ENCODE assay signal across 19 cellular contexts in genomic region chr2:123502926-123503325, GRCh38.
"Had no signal": no experiment of that assay in that cellular context is flagged by ENCODE, and none has a peak within 500 bp of the region (broad histone marks: within the 10 kb centered on the region; RNA-seq: fewer than 3 reads in every experiment).

No MANE protein-coding gene starts in this region.

- H3K4me3 ChIP-seq: gastroesophageal sphincter, psoas muscle, right lobe of liver, transverse colon had no signal

- H3K9me3 ChIP-seq: gastroesophageal sphincter, psoas muscle, right lobe of liver, transverse colon had no signal

- ATAC-seq: activated CD8-positive, alpha-beta memory T cell treated with anti-CD3 and anti-CD28 coated beads, Interleukin-2, amount 10 ng/mL, durations not matched to agents 7 days and 5 days; gastroesophageal sphincter; left ventricle myocardium superior; psoas muscle; right lobe of liver had no signal

- DNase-seq: activated CD4-positive, alpha-beta T cell treated with anti-CD3 and anti-CD28 coated beads for 1 hour; activated CD4-positive, alpha-beta T cell treated with anti-CD3 and anti-CD28 coated beads, Interleukin-2, amount 50 U/mL, for 48 hours; activated CD8-positive, alpha-beta memory T cell treated with anti-CD3 and anti-CD28 coated beads, Interleukin-2, amount 10 ng/mL, durations not matched to agents 7 days and 5 days; activated gamma-delta T cell; activated T-cell treated with anti-CD3 and anti-CD28 coated beads, Interleukin-2, amount 50 U/mL, for 48 hours; cortex of kidney; effector memory CD4-positive, alpha-beta T cell; kidney; left ventricle myocardium superior; nephron progenitor cell; psoas muscle; right lobe of liver; stimulated activated CD4-positive, alpha-beta T cell treated with anti-CD3 and anti-CD28 coated beads, Interleukin-2, amount 100 ng/mL, for 24 hours; stimulated activated naive CD4-positive, alpha-beta T cell; substantia nigra; T-helper 9 cell; transverse colon had no signal

- H3K27me3 ChIP-seq: gastroesophageal sphincter, right lobe of liver, transverse colon had no signal

- H3K27ac ChIP-seq: epithelial cell of prostate, gastroesophageal sphincter, psoas muscle, right lobe of liver, transverse colon had no signal

- H3K4me1 ChIP-seq: gastroesophageal sphincter, psoas muscle, right lobe of liver, transverse colon had no signal

- H3K36me3 ChIP-seq: gastroesophageal sphincter, right lobe of liver, transverse colon had no signal
